ENCODE assay signal across 8 cellular contexts in the genomic region with DNA sequence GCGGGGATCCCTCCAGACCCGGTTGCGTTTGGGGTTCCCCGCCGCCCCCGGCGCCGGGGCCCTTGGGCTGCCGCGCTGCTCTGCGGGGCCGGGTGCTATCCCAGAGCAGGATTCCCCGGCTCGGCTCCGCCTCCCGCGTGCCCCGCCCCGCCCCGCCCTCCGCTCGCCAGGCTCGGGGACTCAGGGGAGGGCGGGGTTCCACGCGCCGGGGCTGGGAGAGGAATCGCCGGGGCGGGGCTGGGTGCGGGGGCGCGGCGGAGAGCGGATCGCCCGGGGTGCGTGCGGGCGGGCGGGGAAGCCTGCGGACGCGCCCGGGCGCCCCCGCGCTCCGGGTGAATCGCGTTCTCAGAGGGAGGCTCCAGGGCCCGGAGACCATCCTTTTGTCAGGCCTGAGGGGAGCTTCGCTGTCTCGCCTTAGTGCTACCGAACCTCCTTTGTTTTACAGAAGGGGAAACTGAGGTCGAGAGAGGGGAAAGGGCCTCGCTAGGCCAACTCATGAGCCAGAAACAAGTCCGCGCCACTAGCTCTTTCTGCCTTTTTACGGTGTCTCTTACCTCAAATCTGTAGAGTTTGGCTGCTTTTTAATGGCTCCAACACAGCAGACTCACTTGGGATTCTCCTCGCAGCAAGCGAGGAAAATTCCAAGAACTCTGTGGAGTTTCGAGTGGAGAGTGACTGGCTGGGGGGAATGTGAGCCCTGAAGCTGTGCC. TPM values are rescaled to one million over a fixed set of nuclear protein-coding genes. Genes with fewer than 3 reads are reported as not detected.
A peak's percentile ranks its signal among the peaks of the same experiment; 100 is the strongest.
DNase-seq lines count a peak whose midpoint lies in the region; ATAC-seq and TF ChIP-seq lines count a peak whose summit lies in the region.

A gene (minus strand): TSS at position 82 of the 710 bp plus-strand sequence. CDS start 260 bp downstream, outside the sequence.

- no peaks in the 10 kb centered on the region for H3K9me3 ChIP-seq in Peyer's patch

- ATAC-seq in HG03066 (IDR thresholded peaks at IDR 0.05; ENCODE audit: low read depth, unreplicated experiment) = peak; percentile 80

- peak within 1 kb of the TSS; percentile 91 for H3K4me3 Mint-ChIP-seq in nephron progenitor cell

- DNase-seq in NCI-H345 (lab: John Stamatoyannopoulos, UW) (peak; percentile 81), NCI-H345 treated with DMSO at 0.1 percent for 48 hours (lab: John Stamatoyannopoulos, UW; ENCODE audit: unreplicated experiment) (no peak), Peyer's patch (peak; percentile 47 to 89 (median 87)), fibroblast of villous mesenchyme (ENCODE audit: low read depth) (peak; percentile 82), nephron progenitor cell (peak; percentile 93)
- peak; percentile 70 for DNase-seq in activated T-helper 9 cell treated with anti-CD3 and anti-CD28 coated beads, Interleukin-2, amount 50 U/mL, for 16 hours (ENCODE audit: low read depth)
- peak; percentile 77 for DNase-seq in stimulated activated naive CD4-positive, alpha-beta T cell treated with Interleukin-2 at 50 U/mL for 16 hours (lab: John Stamatoyannopoulos, UW)

- peaks cover 15% of the 10 kb centered on the region for H3K4me1 Mint-ChIP-seq in nephron progenitor cell

- peak within 1 kb of the TSS; percentile 33 to 66 (median 58) for H3K4me3 ChIP-seq in Peyer's patch
- H3K4me3 ChIP-seq in fibroblast of villous mesenchyme (ENCODE audit: low read depth, low read length) = peak within 1 kb of the TSS; percentile 81

- no peak within 1 kb of the TSS for H3K27ac Mint-ChIP-seq in nephron progenitor cell

- peaks cover 78% of the 10 kb centered on the region for H3K27me3 Mint-ChIP-seq in nephron progenitor cell (ENCODE audit: low read depth, poor library complexity)

- H3K27ac ChIP-seq in Peyer's patch = peak within 1 kb of the TSS in 2 of 4 donors; percentile 19 to 25

- TF ChIP-seq POLR2A in Peyer's patch (IDR thresholded peaks at IDR 0.05) = no peak

- no peaks in the 10 kb centered on the region for H3K36me3 Mint-ChIP-seq in nephron progenitor cell (ENCODE audit: low read depth)

- H3K27me3 ChIP-seq in Peyer's patch = peaks cover 0 to 13% of the 10 kb centered on the region in 2 donors

- H3K9me3 Mint-ChIP-seq in nephron progenitor cell = no peaks in the 10 kb centered on the region

- peaks cover 0 to 14% (median 8%) of the 10 kb centered on the region in 4 donors for H3K4me1 ChIP-seq in Peyer's patch

- no peak for TF ChIP-seq CTCF in Peyer's patch (IDR thresholded peaks at IDR 0.05)
- no peak for TF ChIP-seq CTCF in fibroblast of villous mesenchyme (IDR thresholded peaks at IDR 0.05; ENCODE audit: insufficient read depth, low read depth, low read length)
- TF ChIP-seq CTCF in nephron progenitor cell (IDR thresholded peaks at IDR 0.05) = no peak

- H3K36me3 ChIP-seq in Peyer's patch = no peaks in the 10 kb centered on the region

RNA-seq across cellular contexts. Expression of the gene that starts here (rescaled TPM):
- total RNA-seq in Peyer's patch (1 to 10 TPM in 3 of 4 donors, under 1 TPM in 1; 0.40 to 5.0 (median 1.8) TPM), fibroblast of villous mesenchyme (22.9 and 46.7 TPM in 2 replicates)
